16 cellular contexts compared by ENCODE assay signal in genomic region chr10:80870282-80870681, GRCh38.
DNase-seq lines count a peak whose midpoint lies in the region; ATAC-seq, FAIRE-seq and TF ChIP-seq lines count a peak whose summit lies in the region.
"Had no signal": no experiment of that assay in that cellular context is flagged by ENCODE, and none has a peak within 500 bp of the region (broad histone marks: within the 10 kb centered on the region; RNA-seq: fewer than 3 reads in every experiment).

No MANE protein-coding gene starts in this region.

- no peaks in the 10 kb centered on the region for H3K36me3 ChIP-seq in left lung
- H3K36me3 ChIP-seq: right atrium auricular region had no signal

- ATAC-seq in GM18858 (IDR thresholded peaks at IDR 0.05; ENCODE audit: unreplicated experiment) (peak; percentile 95), GM21423 (IDR thresholded peaks at IDR 0.05; ENCODE audit: unreplicated experiment) (peak; percentile 67), HG02938 (IDR thresholded peaks at IDR 0.05; ENCODE audit: unreplicated experiment) (peak; percentile 88), HG03460 (IDR thresholded peaks at IDR 0.05; ENCODE audit: unreplicated experiment) (peak; percentile 90), left lung (no peak)
- ATAC-seq: left lobe of liver; naive thymus-derived CD8-positive, alpha-beta T cell had no signal

- FAIRE-seq in RCC 7860 (lab: Jason Lieb, UNC), result no peak

- DNase-seq in RCC 7860 (ENCODE audit: low spot score) (no peak), nucleus accumbens (lab: John Stamatoyannopoulos, UW) (no peak), AG08396 (ENCODE audit: low spot score) (no peak), left lung (no peak)
- DNase-seq: activated CD8-positive, alpha-beta memory T cell treated with anti-CD3 and anti-CD28 coated beads, Interleukin-2, amount 50 U/mL, for 4 hours; naive thymus-derived CD8-positive, alpha-beta T cell; NCI-H1048; NCI-H774 had no signal

- H3K9me3 ChIP-seq in left lung, result peaks cover 0 to 17% of the 10 kb centered on the region in 2 donors

- intact Hi-C loops in left lung (cut with DNase I), result no loop called here

- H3K27ac ChIP-seq in left lung, result no peak overlapping the region
- H3K27ac ChIP-seq: hepatocyte, right atrium auricular region, VCaP had no signal

- no peak overlapping the region for H3K4me3 ChIP-seq in left lung
- H3K4me3 ChIP-seq: hepatocyte, right atrium auricular region had no signal

- TF ChIP-seq CTCF in left lung (IDR thresholded peaks at IDR 0.05), result no peak

- no peaks in the 10 kb centered on the region for H3K27me3 ChIP-seq in left lung
- H3K27me3 ChIP-seq: hepatocyte, right atrium auricular region had no signal

- H3K4me1 ChIP-seq in left lung, result no peaks in the 10 kb centered on the region
- H3K4me1 ChIP-seq: right atrium auricular region had no signal
